ENCODE assay signal across 1 cellular context in genomic region chr4:8096690-8097061, GRCh38.
TF ChIP-seq lines count a peak whose summit lies in the region.

No MANE protein-coding gene starts in this region.

TF ChIP-seq in GM23338, 12 proteins besides CTCF, POLR2A, EP300 and RAD21 (continued from another document):
- TF ChIP-seq, protein P1, sequence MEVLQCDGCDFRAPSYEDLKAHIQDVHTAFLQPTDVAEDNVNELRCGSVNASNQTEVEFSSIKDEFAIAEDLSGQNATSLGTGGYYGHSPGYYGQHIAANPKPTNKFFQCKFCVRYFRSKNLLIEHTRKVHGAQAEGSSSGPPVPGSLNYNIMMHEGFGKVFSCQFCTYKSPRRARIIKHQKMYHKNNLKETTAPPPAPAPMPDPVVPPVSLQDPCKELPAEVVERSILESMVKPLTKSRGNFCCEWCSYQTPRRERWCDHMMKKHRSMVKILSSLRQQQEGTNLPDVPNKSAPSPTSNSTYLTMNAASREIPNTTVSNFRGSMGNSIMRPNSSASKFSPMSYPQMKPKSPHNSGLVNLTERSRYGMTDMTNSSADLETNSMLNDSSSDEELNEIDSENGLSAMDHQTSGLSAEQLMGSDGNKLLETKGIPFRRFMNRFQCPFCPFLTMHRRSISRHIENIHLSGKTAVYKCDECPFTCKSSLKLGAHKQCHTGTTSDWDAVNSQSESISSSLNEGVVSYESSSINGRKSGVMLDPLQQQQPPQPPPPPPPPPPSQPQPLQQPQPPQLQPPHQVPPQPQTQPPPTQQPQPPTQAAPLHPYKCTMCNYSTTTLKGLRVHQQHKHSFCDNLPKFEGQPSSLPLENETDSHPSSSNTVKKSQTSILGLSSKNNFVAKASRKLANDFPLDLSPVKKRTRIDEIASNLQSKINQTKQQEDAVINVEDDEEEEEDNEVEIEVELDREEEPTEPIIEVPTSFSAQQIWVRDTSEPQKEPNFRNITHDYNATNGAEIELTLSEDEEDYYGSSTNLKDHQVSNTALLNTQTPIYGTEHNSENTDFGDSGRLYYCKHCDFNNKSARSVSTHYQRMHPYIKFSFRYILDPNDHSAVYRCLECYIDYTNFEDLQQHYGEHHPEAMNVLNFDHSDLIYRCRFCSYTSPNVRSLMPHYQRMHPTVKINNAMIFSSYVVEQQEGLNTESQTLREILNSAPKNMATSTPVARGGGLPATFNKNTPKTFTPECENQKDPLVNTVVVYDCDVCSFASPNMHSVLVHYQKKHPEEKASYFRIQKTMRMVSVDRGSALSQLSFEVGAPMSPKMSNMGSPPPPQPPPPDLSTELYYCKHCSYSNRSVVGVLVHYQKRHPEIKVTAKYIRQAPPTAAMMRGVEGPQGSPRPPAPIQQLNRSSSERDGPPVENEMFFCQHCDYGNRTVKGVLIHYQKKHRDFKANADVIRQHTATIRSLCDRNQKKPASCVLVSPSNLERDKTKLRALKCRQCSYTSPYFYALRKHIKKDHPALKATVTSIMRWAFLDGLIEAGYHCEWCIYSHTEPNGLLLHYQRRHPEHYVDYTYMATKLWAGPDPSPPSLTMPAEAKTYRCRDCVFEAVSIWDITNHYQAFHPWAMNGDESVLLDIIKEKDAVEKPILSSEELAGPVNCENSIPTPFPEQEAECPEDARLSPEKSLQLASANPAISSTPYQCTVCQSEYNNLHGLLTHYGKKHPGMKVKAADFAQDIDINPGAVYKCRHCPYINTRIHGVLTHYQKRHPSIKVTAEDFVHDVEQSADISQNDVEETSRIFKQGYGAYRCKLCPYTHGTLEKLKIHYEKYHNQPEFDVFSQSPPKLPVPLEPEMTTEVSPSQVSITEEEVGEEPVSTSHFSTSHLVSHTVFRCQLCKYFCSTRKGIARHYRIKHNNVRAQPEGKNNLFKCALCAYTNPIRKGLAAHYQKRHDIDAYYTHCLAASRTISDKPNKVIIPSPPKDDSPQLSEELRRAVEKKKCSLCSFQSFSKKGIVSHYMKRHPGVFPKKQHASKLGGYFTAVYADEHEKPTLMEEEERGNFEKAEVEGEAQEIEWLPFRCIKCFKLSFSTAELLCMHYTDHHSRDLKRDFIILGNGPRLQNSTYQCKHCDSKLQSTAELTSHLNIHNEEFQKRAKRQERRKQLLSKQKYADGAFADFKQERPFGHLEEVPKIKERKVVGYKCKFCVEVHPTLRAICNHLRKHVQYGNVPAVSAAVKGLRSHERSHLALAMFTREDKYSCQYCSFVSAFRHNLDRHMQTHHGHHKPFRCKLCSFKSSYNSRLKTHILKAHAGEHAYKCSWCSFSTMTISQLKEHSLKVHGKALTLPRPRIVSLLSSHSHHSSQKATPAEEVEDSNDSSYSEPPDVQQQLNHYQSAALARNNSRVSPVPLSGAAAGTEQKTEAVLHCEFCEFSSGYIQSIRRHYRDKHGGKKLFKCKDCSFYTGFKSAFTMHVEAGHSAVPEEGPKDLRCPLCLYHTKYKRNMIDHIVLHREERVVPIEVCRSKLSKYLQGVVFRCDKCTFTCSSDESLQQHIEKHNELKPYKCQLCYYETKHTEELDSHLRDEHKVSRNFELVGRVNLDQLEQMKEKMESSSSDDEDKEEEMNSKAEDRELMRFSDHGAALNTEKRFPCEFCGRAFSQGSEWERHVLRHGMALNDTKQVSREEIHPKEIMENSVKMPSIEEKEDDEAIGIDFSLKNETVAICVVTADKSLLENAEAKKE (CRISPR knock-in tag; IDR thresholded peaks at IDR 0.05): no peak
- no peak for TF ChIP-seq POLR2AphosphoS5 (IDR thresholded peaks at IDR 0.05; ENCODE audit: low read depth)
- no peak for TF ChIP-seq CREB1 (CRISPR knock-in tag; IDR thresholded peaks at IDR 0.05; ENCODE audit: low read depth)
- TF ChIP-seq JUNB (IDR thresholded peaks at IDR 0.05; ENCODE audit: unreplicated experiment): no peak
TF ChIP-seq in GM23338: peak in this region for 0.
